Comparison of ENCODE assay signal across 8 cellular contexts in the genomic region with DNA sequence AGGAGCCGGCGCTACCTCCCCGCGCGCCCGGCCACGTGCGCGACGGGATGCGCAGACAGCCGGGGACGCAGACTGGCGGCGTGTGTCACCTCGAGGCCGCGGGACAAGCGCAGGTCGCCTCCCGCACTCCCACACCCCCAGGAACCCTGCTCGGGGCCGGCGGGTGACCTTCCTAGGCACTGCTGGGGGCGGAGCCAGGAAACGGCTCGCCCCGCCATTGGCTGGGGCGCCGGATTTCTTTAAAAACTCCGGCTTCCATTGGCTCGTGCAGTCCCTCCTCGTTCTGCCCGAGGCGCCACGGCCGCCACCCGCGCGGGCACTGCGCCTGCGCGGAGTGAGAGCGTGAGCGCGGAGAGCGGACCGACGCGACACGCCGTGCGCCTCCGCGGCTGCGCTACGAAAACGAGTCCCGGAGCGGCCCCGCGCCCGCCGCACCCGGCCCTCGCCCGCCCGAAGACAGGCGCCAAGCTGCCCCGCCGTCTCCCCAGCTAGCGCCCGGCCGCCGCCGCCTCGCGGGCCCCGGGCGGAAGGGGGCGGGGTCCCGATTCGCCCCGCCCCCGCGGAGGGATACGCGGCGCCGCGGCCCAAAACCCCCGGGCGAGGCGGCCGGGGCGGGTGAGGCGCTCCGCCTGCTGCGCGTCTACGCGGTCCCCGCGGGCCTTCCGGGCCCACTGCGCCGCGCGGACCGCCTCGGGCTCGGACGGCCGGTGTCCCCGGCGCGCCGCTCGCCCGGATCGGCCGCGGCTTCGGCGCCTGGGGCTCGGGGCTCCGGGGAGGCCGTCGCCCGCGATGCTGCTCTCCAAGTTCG. TPM values are rescaled to one million over a fixed set of nuclear protein-coding genes. Genes with fewer than 3 reads are reported as not detected.
DNase-seq lines count a peak whose midpoint lies in the region; ATAC-seq and TF ChIP-seq lines count a peak whose summit lies in the region.

Gene PIM3 (plus strand): TSS at position 614 of the 808 bp plus-strand sequence. CDS start 176 bp downstream, at position 790.

- peak; percentile 73 for ATAC-seq in RWPE2 (ENCODE audit: low read depth)
- ATAC-seq in naive thymus-derived CD8-positive, alpha-beta T cell = peak; percentile 67 to 75
- peak; percentile 78 to 82 for ATAC-seq in stimulated activated naive B cell treated with anti-CD40 and anti-IgM and Interleukin-4, amounts not matched to agents 10 μg/mL and 1 μg/mL and 100 μg/mL, for 72 hours (replicated peaks)

- H3K4me1 ChIP-seq in RWPE2 (ENCODE audit: insufficient read depth, poor library complexity, severe bottlenecking) = peaks cover 14% of the 10 kb centered on the region

- H3K27ac Mint-ChIP-seq in activated T-helper 2 cell treated with anti-CD3 and anti-CD28 coated beads, Interferon-gamma antibody, Interleukin-2, Interleukin-4, amounts not matched to agents 10 μg/mL and 5 μg/mL and 100 μg/mL, durations not matched to agents 14 hours and 24 hours and 36 hours = peak within 1 kb of the TSS; percentile 91
- peak within 1 kb of the TSS; percentile 77 to 98 (median 91) for H3K27ac Mint-ChIP-seq in naive thymus-derived CD8-positive, alpha-beta T cell
- H3K27ac Mint-ChIP-seq in stimulated activated naive B cell treated with anti-CD40 and anti-IgM and Interleukin-4, amounts not matched to agents 10 μg/mL and 1 μg/mL and 100 μg/mL, for 72 hours = peak within 1 kb of the TSS; percentile 97

- H3K4me3 Mint-ChIP-seq in activated T-helper 2 cell treated with anti-CD3 and anti-CD28 coated beads, Interferon-gamma antibody, Interleukin-2, Interleukin-4, amounts not matched to agents 10 μg/mL and 5 μg/mL and 100 μg/mL, durations not matched to agents 14 hours and 24 hours and 36 hours (ENCODE audit: low read depth) = peak within 1 kb of the TSS; percentile 90
- peak within 1 kb of the TSS; percentile 83 to 93 (median 90) for H3K4me3 Mint-ChIP-seq in naive thymus-derived CD8-positive, alpha-beta T cell
- H3K4me3 Mint-ChIP-seq in stimulated activated naive B cell treated with anti-CD40 and anti-IgM and Interleukin-4, amounts not matched to agents 10 μg/mL and 1 μg/mL and 100 μg/mL, for 72 hours = peak within 1 kb of the TSS; percentile 94 to 98

- intact Hi-C loops in activated T-helper 2 cell treated with anti-CD3 and anti-CD28 coated beads, Interferon-gamma antibody, Interleukin-2, Interleukin-4, amounts not matched to agents 10 μg/mL and 5 μg/mL and 100 μg/mL, durations not matched to agents 14 hours and 24 hours and 36 hours (cut with micrococcal nuclease) = loop anchor here (1.0 kb wide), 1 partner anchor 42 kb away; the partner anchor contains the start of genes ALG12 and CRELD2

- H3K4me1 Mint-ChIP-seq in activated T-helper 2 cell treated with anti-CD3 and anti-CD28 coated beads, Interferon-gamma antibody, Interleukin-2, Interleukin-4, amounts not matched to agents 10 μg/mL and 5 μg/mL and 100 μg/mL, durations not matched to agents 14 hours and 24 hours and 36 hours (ENCODE audit: low read depth) = peaks cover 15% of the 10 kb centered on the region
- peaks cover 16 to 41% (median 29%) of the 10 kb centered on the region in 4 donors for H3K4me1 Mint-ChIP-seq in naive thymus-derived CD8-positive, alpha-beta T cell
- H3K4me1 Mint-ChIP-seq in stimulated activated naive B cell treated with anti-CD40 and anti-IgM and Interleukin-4, amounts not matched to agents 10 μg/mL and 1 μg/mL and 100 μg/mL, for 72 hours = peaks cover 28 to 55% of the 10 kb centered on the region in 2 donors

- no peaks in the 10 kb centered on the region for H3K27me3 Mint-ChIP-seq in activated T-helper 2 cell treated with anti-CD3 and anti-CD28 coated beads, Interferon-gamma antibody, Interleukin-2, Interleukin-4, amounts not matched to agents 10 μg/mL and 5 μg/mL and 100 μg/mL, durations not matched to agents 14 hours and 24 hours and 36 hours (ENCODE audit: low read depth)
- no peaks in the 10 kb centered on the region for H3K27me3 Mint-ChIP-seq in naive thymus-derived CD8-positive, alpha-beta T cell
- no peaks in the 10 kb centered on the region for H3K27me3 Mint-ChIP-seq in stimulated activated naive B cell treated with anti-CD40 and anti-IgM and Interleukin-4, amounts not matched to agents 10 μg/mL and 1 μg/mL and 100 μg/mL, for 72 hours

- H3K36me3 ChIP-seq in RWPE2 (ENCODE audit: low read depth) = peaks cover 34% of the 10 kb centered on the region

- H3K36me3 Mint-ChIP-seq in activated T-helper 2 cell treated with anti-CD3 and anti-CD28 coated beads, Interferon-gamma antibody, Interleukin-2, Interleukin-4, amounts not matched to agents 10 μg/mL and 5 μg/mL and 100 μg/mL, durations not matched to agents 14 hours and 24 hours and 36 hours (ENCODE audit: low read depth) = peaks cover 39% of the 10 kb centered on the region
- peaks cover 0 to 21% (median 2%) of the 10 kb centered on the region in 3 donors for H3K36me3 Mint-ChIP-seq in naive thymus-derived CD8-positive, alpha-beta T cell
- H3K36me3 Mint-ChIP-seq in stimulated activated naive B cell treated with anti-CD40 and anti-IgM and Interleukin-4, amounts not matched to agents 10 μg/mL and 1 μg/mL and 100 μg/mL, for 72 hours = peaks cover 30 to 41% of the 10 kb centered on the region in 2 donors

- no peaks in the 10 kb centered on the region for H3K9me3 Mint-ChIP-seq in activated T-helper 2 cell treated with anti-CD3 and anti-CD28 coated beads, Interferon-gamma antibody, Interleukin-2, Interleukin-4, amounts not matched to agents 10 μg/mL and 5 μg/mL and 100 μg/mL, durations not matched to agents 14 hours and 24 hours and 36 hours
- H3K9me3 Mint-ChIP-seq in naive thymus-derived CD8-positive, alpha-beta T cell = no peaks in the 10 kb centered on the region
- H3K9me3 Mint-ChIP-seq in stimulated activated naive B cell treated with anti-CD40 and anti-IgM and Interleukin-4, amounts not matched to agents 10 μg/mL and 1 μg/mL and 100 μg/mL, for 72 hours = no peaks in the 10 kb centered on the region

- H3K9me3 ChIP-seq in RWPE2 (ENCODE audit: severe bottlenecking) = no peaks in the 10 kb centered on the region

- POLR2A ChIA-PET in naive thymus-derived CD8-positive, alpha-beta T cell (lab: Charles Lee) = interaction anchor here (0.7 to 6.2 kb wide), 18 partner anchors 8 to 661 kb away, joined by 3 to 74 read pairs (median 5); no protein-coding TSS in a partner anchor

- H3K27ac ChIP-seq in RWPE2 (ENCODE audit: poor library complexity, severe bottlenecking) = peak within 1 kb of the TSS; percentile 81

- DNase-seq in EL = peak; percentile 95
- peak; percentile 85 for DNase-seq in GOT3 (lab: John Stamatoyannopoulos, UW)
- peak; percentile 88 for DNase-seq in LNCaP clone FGC (ENCODE audit: low read depth)
- no peak for DNase-seq in RWPE2 (ENCODE audit: low spot score)
- peak; percentile 91 for DNase-seq in activated T-helper 2 cell treated with anti-CD3 and anti-CD28 coated beads, Interferon-gamma antibody, Interleukin-2, Interleukin-4, amounts not matched to agents 10 μg/mL and 5 μg/mL and 100 μg/mL, durations not matched to agents 14 hours and 24 hours and 36 hours (ENCODE audit: low spot score)
- DNase-seq in fibroblast of mammary gland (ENCODE audit: low read depth) = peak; percentile 93
- DNase-seq in naive thymus-derived CD8-positive, alpha-beta T cell = peak; percentile 85 to 95 (median 90)
- DNase-seq in stimulated activated naive B cell treated with anti-CD40 and anti-IgM and Interleukin-4, amounts not matched to agents 10 μg/mL and 1 μg/mL and 100 μg/mL, for 72 hours = peak; percentile 95

- H3K27me3 ChIP-seq in RWPE2 (ENCODE audit: insufficient read depth, poor library complexity, severe bottlenecking) = no peaks in the 10 kb centered on the region

- TF ChIP-seq CTCF in LNCaP clone FGC (IDR thresholded peaks at IDR 0.05; ENCODE audit: control insufficient read depth, extremely low read depth, insufficient read depth) (no peak), RWPE2 (IDR thresholded peaks at IDR 0.05; ENCODE audit: poor library complexity, severe bottlenecking) (no peak), fibroblast of mammary gland (conservative IDR thresholded peaks at IDR 0.05; ENCODE audit: control insufficient read depth, insufficient read depth, low read depth, low read length) (no peak)

- peak within 1 kb of the TSS; percentile 84 for H3K4me3 ChIP-seq in LNCaP clone FGC (ENCODE audit: low read depth, low read length)
- peak within 1 kb of the TSS; percentile 83 for H3K4me3 ChIP-seq in RWPE2 (ENCODE audit: severe bottlenecking)
- H3K4me3 ChIP-seq in fibroblast of mammary gland (ENCODE audit: control insufficient read depth, low read depth, low read length) = peak within 1 kb of the TSS; percentile 69

RNA-seq across cellular contexts. Expression of gene PIM3, which starts in this region (rescaled TPM):
- 215 TPM in 2 replicates for total RNA-seq in activated T-helper 2 cell treated with anti-CD3 and anti-CD28 coated beads, Interferon-gamma antibody, Interleukin-2, Interleukin-4, amounts not matched to agents 10 μg/mL and 5 μg/mL and 100 μg/mL, durations not matched to agents 14 hours and 24 hours and 36 hours
- total RNA-seq in naive thymus-derived CD8-positive, alpha-beta T cell = 10 to 100 TPM; 42.0 to 44.0 TPM
- polyA plus RNA-seq in naive thymus-derived CD8-positive, alpha-beta T cell = 10 to 100 TPM; 12.4 to 26.0 (median 13.6) TPM
